ENCODE assay signal across 15 cellular contexts in genomic region chr20:24647713-24648112, GRCh38.
DNase-seq lines count a peak whose midpoint lies in the region; ATAC-seq lines count a peak whose summit lies in the region.
"Had no signal": no experiment of that assay in that cellular context is flagged by ENCODE, and none has a peak within 500 bp of the region (broad histone marks: within the 10 kb centered on the region; RNA-seq: fewer than 3 reads in every experiment).

No MANE protein-coding gene starts in this region.

- no peaks in the 10 kb centered on the region for H3K79me2 ChIP-seq in GM23248 (ENCODE audit: insufficient read depth)

- no peaks in the 10 kb centered on the region for H3K9me3 ChIP-seq in GM23248 (ENCODE audit: low read depth)
- H3K9me3 ChIP-seq: A549, BE2C, Caco-2 had no signal

- H3K27me3 Mint-ChIP-seq in activated T-cell treated with anti-CD3 and anti-CD28 coated beads, Interleukin-2, amount 50 U/mL, for 4 hours (ENCODE audit: low read depth), result peaks cover 14% of the 10 kb centered on the region

- no peak for ATAC-seq in activated T-cell treated with anti-CD3 and anti-CD28 coated beads, Interleukin-2, amount 50 U/mL, for 4 hours
- ATAC-seq: A549 had no signal

- H3K4me3 Mint-ChIP-seq in activated T-cell treated with anti-CD3 and anti-CD28 coated beads, Interleukin-2, amount 50 U/mL, for 4 hours, result no peak overlapping the region
- H3K4me3 Mint-ChIP-seq: CD8-positive, alpha-beta memory T cell; H9 had no signal

- H3K4me1 Mint-ChIP-seq in activated T-cell treated with anti-CD3 and anti-CD28 coated beads, Interleukin-2, amount 50 U/mL, for 4 hours (ENCODE audit: low read depth), result no peaks in the 10 kb centered on the region
- H3K4me1 Mint-ChIP-seq: CD8-positive, alpha-beta memory T cell; H9 had no signal

- no peaks in the 10 kb centered on the region for H3K36me3 Mint-ChIP-seq in activated T-cell treated with anti-CD3 and anti-CD28 coated beads, Interleukin-2, amount 50 U/mL, for 4 hours (ENCODE audit: insufficient read depth)
- H3K36me3 Mint-ChIP-seq: CD8-positive, alpha-beta memory T cell had no signal

- no peaks in the 10 kb centered on the region for H3K9me3 Mint-ChIP-seq in activated T-cell treated with anti-CD3 and anti-CD28 coated beads, Interleukin-2, amount 50 U/mL, for 4 hours
- H3K9me3 Mint-ChIP-seq: CD8-positive, alpha-beta memory T cell had no signal

- DNase-seq in DMS 273 treated with DMSO at 0.1 percent for 48 hours (lab: John Stamatoyannopoulos, UW), result peak; percentile 42
- DNase-seq in NCI-H524 (lab: John Stamatoyannopoulos, UW), result peak; percentile 93 to 94
- DNase-seq in cerebellar cortex (ENCODE audit: low spot score), result peak; percentile 28
- DNase-seq in NCI-H1092 treated with DMSO at 0.1 percent for 48 hours (lab: John Stamatoyannopoulos, UW), result no peak
- no peak for DNase-seq in GM23248
- DNase-seq in activated T-cell treated with anti-CD3 and anti-CD28 coated beads, Interleukin-2, amount 50 U/mL, for 4 hours, result no peak
- DNase-seq in retina, result no peak
- DNase-seq: BE2C; Caco-2; CD8-positive, alpha-beta memory T cell; EL; GDM1; GOT3; H9 had no signal

- no peak overlapping the region for H3K27ac ChIP-seq in GM23248

- H4K20me1 ChIP-seq in GM23248 (ENCODE audit: insufficient read depth), result no peaks in the 10 kb centered on the region

- peaks cover 24% of the 10 kb centered on the region for H3K4me1 ChIP-seq in GM23248 (ENCODE audit: insufficient read depth)
- H3K4me1 ChIP-seq: BE2C, Caco-2 had no signal

- H3K4me2 ChIP-seq in GM23248 (ENCODE audit: unreplicated experiment), result no peak overlapping the region
- H3K4me2 ChIP-seq: A549 had no signal

- no peak overlapping the region for H3K9ac ChIP-seq in GM23248

- no peaks in the 10 kb centered on the region for H3K36me3 ChIP-seq in GM23248 (ENCODE audit: low read depth)
- H3K36me3 ChIP-seq: BE2C had no signal

- no peak overlapping the region for H2AFZ ChIP-seq in GM23248

- WGBS in GM23248 (ENCODE audit: low coverage in 1 of 2, low lambda C conversion rate in 2 of 2, missing lambda C conversion rate in 2 of 2), 2 experiments, result 82 to 85% methylated on average over 2 of the region's 2 CpGs

- H3K9me2 ChIP-seq in GM23248 (ENCODE audit: insufficient read depth), result no peaks in the 10 kb centered on the region

- H3K27me3 ChIP-seq in GM23248 (replicated peaks; ENCODE audit: insufficient read depth), result no peaks in the 10 kb centered on the region
- H3K27me3 ChIP-seq: BE2C had no signal

- in situ Hi-C loops in GM23248 (cut with MboI), result no loop called here

- peaks cover 22% of the 10 kb centered on the region for H3F3A ChIP-seq in GM23248 (ENCODE audit: insufficient read depth)

- H3K4me3 ChIP-seq in GM23248, result no peak overlapping the region
- H3K4me3 ChIP-seq: A549 had no signal

Comparison
In these comparisons a context has a peak if more than half of its experiments do, and no peak if none do; other contexts are left out.
1. DNase-seq: peak in DMS 273 treated with DMSO at 0.1 percent for 48 hours (single experiment), NCI-H524 (2 of 2) and cerebellar cortex (single experiment); none in NCI-H1092 treated with DMSO at 0.1 percent for 48 hours (single experiment), GM23248 (single experiment), activated T-cell treated with anti-CD3 and anti-CD28 coated beads, Interleukin-2, amount 50 U/mL, for 4 hours (single experiment) and retina (single experiment).